In the genomic region with DNA sequence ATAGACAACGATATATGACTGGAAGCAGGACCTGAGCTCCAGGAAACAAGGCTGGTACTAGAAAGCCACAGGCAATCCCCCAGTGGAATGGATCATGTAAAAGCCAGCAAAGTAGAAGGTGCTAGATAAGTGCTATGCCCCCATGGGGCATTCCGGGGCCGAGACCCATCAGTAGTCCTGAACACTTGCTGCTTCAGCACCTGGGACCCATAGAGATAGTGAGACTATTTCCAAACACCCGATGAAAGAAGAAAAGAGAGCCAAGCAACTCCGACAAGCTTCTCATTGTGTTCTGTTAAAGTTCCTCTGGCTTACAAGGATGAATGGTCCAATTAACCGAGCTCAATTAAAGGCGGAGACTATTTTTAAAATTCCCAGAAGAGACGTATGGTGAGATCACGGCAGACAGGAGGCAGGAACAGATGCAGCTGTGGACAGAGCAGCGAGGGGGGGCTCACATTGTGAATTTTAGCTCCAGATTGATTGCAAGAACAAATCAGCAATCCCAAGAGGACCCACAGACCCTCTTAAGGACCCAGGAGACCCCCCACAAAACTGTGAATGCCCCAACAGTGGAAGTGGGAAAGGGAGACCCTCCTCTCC, we compare ENCODE assay signal across 1 cellular context.
TF ChIP-seq lines count a peak whose summit lies in the region.

No MANE protein-coding gene starts in this region.

TF ChIP-seq in GM23338, 12 proteins besides CTCF, POLR2A, EP300 and RAD21 (continued from another document):
- TF ChIP-seq, protein P1, sequence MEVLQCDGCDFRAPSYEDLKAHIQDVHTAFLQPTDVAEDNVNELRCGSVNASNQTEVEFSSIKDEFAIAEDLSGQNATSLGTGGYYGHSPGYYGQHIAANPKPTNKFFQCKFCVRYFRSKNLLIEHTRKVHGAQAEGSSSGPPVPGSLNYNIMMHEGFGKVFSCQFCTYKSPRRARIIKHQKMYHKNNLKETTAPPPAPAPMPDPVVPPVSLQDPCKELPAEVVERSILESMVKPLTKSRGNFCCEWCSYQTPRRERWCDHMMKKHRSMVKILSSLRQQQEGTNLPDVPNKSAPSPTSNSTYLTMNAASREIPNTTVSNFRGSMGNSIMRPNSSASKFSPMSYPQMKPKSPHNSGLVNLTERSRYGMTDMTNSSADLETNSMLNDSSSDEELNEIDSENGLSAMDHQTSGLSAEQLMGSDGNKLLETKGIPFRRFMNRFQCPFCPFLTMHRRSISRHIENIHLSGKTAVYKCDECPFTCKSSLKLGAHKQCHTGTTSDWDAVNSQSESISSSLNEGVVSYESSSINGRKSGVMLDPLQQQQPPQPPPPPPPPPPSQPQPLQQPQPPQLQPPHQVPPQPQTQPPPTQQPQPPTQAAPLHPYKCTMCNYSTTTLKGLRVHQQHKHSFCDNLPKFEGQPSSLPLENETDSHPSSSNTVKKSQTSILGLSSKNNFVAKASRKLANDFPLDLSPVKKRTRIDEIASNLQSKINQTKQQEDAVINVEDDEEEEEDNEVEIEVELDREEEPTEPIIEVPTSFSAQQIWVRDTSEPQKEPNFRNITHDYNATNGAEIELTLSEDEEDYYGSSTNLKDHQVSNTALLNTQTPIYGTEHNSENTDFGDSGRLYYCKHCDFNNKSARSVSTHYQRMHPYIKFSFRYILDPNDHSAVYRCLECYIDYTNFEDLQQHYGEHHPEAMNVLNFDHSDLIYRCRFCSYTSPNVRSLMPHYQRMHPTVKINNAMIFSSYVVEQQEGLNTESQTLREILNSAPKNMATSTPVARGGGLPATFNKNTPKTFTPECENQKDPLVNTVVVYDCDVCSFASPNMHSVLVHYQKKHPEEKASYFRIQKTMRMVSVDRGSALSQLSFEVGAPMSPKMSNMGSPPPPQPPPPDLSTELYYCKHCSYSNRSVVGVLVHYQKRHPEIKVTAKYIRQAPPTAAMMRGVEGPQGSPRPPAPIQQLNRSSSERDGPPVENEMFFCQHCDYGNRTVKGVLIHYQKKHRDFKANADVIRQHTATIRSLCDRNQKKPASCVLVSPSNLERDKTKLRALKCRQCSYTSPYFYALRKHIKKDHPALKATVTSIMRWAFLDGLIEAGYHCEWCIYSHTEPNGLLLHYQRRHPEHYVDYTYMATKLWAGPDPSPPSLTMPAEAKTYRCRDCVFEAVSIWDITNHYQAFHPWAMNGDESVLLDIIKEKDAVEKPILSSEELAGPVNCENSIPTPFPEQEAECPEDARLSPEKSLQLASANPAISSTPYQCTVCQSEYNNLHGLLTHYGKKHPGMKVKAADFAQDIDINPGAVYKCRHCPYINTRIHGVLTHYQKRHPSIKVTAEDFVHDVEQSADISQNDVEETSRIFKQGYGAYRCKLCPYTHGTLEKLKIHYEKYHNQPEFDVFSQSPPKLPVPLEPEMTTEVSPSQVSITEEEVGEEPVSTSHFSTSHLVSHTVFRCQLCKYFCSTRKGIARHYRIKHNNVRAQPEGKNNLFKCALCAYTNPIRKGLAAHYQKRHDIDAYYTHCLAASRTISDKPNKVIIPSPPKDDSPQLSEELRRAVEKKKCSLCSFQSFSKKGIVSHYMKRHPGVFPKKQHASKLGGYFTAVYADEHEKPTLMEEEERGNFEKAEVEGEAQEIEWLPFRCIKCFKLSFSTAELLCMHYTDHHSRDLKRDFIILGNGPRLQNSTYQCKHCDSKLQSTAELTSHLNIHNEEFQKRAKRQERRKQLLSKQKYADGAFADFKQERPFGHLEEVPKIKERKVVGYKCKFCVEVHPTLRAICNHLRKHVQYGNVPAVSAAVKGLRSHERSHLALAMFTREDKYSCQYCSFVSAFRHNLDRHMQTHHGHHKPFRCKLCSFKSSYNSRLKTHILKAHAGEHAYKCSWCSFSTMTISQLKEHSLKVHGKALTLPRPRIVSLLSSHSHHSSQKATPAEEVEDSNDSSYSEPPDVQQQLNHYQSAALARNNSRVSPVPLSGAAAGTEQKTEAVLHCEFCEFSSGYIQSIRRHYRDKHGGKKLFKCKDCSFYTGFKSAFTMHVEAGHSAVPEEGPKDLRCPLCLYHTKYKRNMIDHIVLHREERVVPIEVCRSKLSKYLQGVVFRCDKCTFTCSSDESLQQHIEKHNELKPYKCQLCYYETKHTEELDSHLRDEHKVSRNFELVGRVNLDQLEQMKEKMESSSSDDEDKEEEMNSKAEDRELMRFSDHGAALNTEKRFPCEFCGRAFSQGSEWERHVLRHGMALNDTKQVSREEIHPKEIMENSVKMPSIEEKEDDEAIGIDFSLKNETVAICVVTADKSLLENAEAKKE (CRISPR knock-in tag; IDR thresholded peaks at IDR 0.05), result no peak
- TF ChIP-seq EZH2 (IDR thresholded peaks at IDR 0.05; ENCODE audit: low read depth, unreplicated experiment) (no peak), CREB1 (CRISPR knock-in tag; IDR thresholded peaks at IDR 0.05; ENCODE audit: low read depth) (no peak), NANOG (IDR thresholded peaks at IDR 0.05; ENCODE audit: borderline replicate concordance) (no peak), STAT1 (IDR thresholded peaks at IDR 0.05; ENCODE audit: unreplicated experiment) (no peak), JUNB (IDR thresholded peaks at IDR 0.05; ENCODE audit: unreplicated experiment) (no peak), POLR2AphosphoS5 (IDR thresholded peaks at IDR 0.05; ENCODE audit: low read depth) (no peak)
- TF ChIP-seq, protein P2, sequence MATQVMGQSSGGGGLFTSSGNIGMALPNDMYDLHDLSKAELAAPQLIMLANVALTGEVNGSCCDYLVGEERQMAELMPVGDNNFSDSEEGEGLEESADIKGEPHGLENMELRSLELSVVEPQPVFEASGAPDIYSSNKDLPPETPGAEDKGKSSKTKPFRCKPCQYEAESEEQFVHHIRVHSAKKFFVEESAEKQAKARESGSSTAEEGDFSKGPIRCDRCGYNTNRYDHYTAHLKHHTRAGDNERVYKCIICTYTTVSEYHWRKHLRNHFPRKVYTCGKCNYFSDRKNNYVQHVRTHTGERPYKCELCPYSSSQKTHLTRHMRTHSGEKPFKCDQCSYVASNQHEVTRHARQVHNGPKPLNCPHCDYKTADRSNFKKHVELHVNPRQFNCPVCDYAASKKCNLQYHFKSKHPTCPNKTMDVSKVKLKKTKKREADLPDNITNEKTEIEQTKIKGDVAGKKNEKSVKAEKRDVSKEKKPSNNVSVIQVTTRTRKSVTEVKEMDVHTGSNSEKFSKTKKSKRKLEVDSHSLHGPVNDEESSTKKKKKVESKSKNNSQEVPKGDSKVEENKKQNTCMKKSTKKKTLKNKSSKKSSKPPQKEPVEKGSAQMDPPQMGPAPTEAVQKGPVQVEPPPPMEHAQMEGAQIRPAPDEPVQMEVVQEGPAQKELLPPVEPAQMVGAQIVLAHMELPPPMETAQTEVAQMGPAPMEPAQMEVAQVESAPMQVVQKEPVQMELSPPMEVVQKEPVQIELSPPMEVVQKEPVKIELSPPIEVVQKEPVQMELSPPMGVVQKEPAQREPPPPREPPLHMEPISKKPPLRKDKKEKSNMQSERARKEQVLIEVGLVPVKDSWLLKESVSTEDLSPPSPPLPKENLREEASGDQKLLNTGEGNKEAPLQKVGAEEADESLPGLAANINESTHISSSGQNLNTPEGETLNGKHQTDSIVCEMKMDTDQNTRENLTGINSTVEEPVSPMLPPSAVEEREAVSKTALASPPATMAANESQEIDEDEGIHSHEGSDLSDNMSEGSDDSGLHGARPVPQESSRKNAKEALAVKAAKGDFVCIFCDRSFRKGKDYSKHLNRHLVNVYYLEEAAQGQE (IDR thresholded peaks at IDR 0.05; ENCODE audit: unreplicated experiment), result no peak
